ENCODE assay signal across 8 cellular contexts in the genomic region with DNA sequence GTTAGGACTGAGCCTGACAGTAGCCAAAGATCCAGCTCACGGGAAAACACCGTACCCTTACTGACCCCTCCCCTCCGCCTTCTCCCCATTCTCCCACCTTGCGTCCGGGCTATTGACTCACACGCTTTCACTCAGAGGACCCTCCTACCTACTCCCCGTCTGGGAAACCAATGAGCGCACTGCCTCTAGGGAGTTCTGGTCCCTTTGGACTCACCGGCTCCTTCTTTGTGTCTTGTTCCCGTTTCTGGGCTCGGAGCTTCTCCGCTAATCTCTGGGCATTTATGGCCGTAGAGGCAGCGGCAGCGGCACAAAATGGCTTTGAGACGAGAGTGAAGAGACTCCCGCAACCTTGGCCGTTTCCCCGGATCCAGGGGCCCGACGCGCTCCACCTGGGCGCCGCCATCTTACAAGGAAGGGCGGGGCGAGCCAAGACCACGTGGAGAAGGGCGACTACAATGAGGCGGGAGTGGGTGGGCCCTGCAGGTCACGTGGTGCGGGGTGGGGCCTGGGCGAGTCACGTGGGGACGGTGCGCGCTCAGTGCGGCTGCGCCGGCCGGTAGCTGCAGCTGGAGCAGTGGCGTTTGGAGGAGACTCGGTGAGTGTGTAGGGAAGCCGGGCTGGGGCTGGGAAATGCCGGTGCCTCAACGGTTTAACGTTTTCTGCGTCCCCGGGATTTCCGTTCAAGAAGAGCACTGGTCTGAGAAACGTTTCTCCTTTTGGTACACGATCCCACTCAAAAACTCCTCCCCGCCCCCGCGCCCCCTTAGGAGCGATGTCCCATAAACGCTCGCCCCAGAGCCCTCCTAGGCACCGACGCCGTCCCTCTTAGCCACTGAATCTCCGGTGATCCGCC. TPM values are rescaled to one million over a fixed set of nuclear protein-coding genes. Genes with fewer than 3 reads are reported as not detected.
DNase-seq lines count a peak whose midpoint lies in the region; ATAC-seq and TF ChIP-seq lines count a peak whose summit lies in the region.

A gene (plus strand): TSS at position 547 of the 853 bp plus-strand sequence. CDS start 23,220 bp downstream, outside the sequence.
A gene with protein sequence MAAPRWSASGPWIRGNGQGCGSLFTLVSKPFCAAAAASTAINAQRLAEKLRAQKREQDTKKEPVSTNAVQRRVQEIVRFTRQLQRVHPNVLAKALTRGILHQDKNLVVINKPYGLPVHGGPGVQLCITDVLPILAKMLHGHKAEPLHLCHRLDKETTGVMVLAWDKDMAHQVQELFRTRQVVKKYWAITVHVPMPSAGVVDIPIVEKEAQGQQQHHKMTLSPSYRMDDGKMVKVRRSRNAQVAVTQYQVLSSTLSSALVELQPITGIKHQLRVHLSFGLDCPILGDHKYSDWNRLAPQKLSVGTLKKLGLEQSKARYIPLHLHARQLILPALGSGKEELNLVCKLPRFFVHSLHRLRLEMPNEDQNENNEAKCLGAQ (minus strand): TSS at position 415 of the 853 bp plus-strand sequence. CDS start 12 bp downstream, at position 403.

- peak; percentile 88 for DNase-seq in AG04450 (ENCODE audit: low read depth, low spot score)
- peak; percentile 96 for DNase-seq in NCI-H2196 treated with DMSO at 0.1 percent for 48 hours (lab: John Stamatoyannopoulos, UW; ENCODE audit: unreplicated experiment)
- DNase-seq in T47D (ENCODE audit: low read depth in 1 of 2, low spot score in 1 of 2) = peak; percentile 99

- peak within 1 kb of the TSS; percentile 42 for H3K27ac ChIP-seq in AG04450 (ENCODE audit: low read depth, low read length)
- peak within 1 kb of the TSS; percentile 73 for H3K27ac ChIP-seq in VCaP
- peak within 1 kb of the TSS in 20 of 21 experiments; percentile 35 to 91 (median 81) for H3K27ac ChIP-seq in skin epidermis

- no peaks in the 10 kb centered on the region for H3K27me3 ChIP-seq in AG04450 (ENCODE audit: control insufficient read depth, insufficient read depth, low read length)

- in situ Hi-C loops in T47D (cut with HindIII; ENCODE audit: low pct_unique_long_range_greater_than_20kb, low sequenced_read_pairs) = no loop called here

- TF ChIP-seq CTCF in AG04450 (IDR thresholded peaks at IDR 0.05; ENCODE audit: low read depth, low read length) = no peak
- no peak for TF ChIP-seq CTCF in VCaP (conservative IDR thresholded peaks at IDR 0.05)

- ATAC-seq in GM18907 (IDR thresholded peaks at IDR 0.05; ENCODE audit: unreplicated experiment) (peak; percentile 95), HG03139 (IDR thresholded peaks at IDR 0.05; ENCODE audit: unreplicated experiment) (peak; percentile 94)

- POLR2A ChIA-PET in AG04450 (lab: Yijun Ruan, JAX) = interaction anchor here (0.6 to 1.1 kb wide), 6 partner anchors 10 to 704 kb away, joined by 3 to 11 read pairs (median 4); a partner anchor contains a TSS

- H3K4me3 ChIP-seq in AG04450 (ENCODE audit: low read depth, low read length) (peak within 1 kb of the TSS; percentile 94), iPS-18c (ENCODE audit: insufficient read depth, low read depth, low read length) (peak within 1 kb of the TSS; percentile 73), skin epidermis (peak within 1 kb of the TSS; percentile 62 to 99 (median 82))

- CTCF ChIA-PET in AG04450 (lab: Charles Lee) = interaction anchor here (0.5 to 0.6 kb wide), 2 partner anchors 44 to 331 kb away, joined by 3 to 4 read pairs; no protein-coding TSS in a partner anchor

- H3K9me3 ChIP-seq in AG04450 (ENCODE audit: control insufficient read depth, insufficient read depth, low read length) (no peaks in the 10 kb centered on the region; the same call in 1 of the 2 replicates), iPS-18c (ENCODE audit: control insufficient read depth, insufficient read depth, low read length) (no peaks in the 10 kb centered on the region)

RNA-seq across cellular contexts. Expression of the first gene that starts in this region (rescaled TPM):
- 29.5 and 36.7 TPM in 2 replicates for polyA plus RNA-seq in AG04450 (2011; rRNA removed)
- polyA minus RNA-seq in AG04450 (2011; rRNA and poly(A)+ RNA removed) = 13.4 and 17.7 TPM in 2 replicates

RNA-seq across cellular contexts. Expression of the second gene that starts in this region (rescaled TPM):
- 22.0 and 24.9 TPM in 2 replicates for polyA plus RNA-seq in AG04450 (2011; rRNA removed)
- 48.9 and 52.4 TPM in 2 replicates for polyA minus RNA-seq in AG04450 (2011; rRNA and poly(A)+ RNA removed)

Comparison
In these comparisons a context has a peak if more than half of its experiments do, and no peak if none do; other contexts are left out.
1. Peak in every context shown above with its lines: DNase-seq, ATAC-seq, H3K4me3 ChIP-seq and H3K27ac ChIP-seq.